1 cellular context compared by ENCODE assay signal in the genomic region with DNA sequence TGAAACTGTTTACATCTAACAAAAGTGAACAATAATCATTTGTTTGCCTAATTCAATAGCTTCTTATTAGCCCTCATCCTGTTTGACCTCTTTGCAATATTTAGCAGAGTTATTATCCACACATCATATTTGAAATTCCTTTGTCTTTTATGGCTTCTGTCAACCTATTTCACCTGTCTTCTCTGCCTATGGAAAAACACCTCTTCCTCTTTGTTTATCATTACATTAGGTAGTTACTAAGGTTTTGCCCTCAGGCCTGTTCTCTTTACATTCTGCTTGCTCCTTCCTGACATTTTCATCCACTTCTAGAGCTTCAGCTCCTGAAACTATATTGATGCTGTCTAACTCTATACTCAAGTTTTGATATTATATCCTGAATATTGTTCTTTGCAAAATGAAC.
TF ChIP-seq lines count a peak whose summit lies in the region.

No MANE protein-coding gene starts in this region.

TF ChIP-seq in GM23338, 12 proteins besides CTCF, POLR2A, EP300 and RAD21 (continued from another document):
- no peak for TF ChIP-seq ZNF462 (CRISPR knock-in tag; IDR thresholded peaks at IDR 0.05)
- TF ChIP-seq, protein P1, sequence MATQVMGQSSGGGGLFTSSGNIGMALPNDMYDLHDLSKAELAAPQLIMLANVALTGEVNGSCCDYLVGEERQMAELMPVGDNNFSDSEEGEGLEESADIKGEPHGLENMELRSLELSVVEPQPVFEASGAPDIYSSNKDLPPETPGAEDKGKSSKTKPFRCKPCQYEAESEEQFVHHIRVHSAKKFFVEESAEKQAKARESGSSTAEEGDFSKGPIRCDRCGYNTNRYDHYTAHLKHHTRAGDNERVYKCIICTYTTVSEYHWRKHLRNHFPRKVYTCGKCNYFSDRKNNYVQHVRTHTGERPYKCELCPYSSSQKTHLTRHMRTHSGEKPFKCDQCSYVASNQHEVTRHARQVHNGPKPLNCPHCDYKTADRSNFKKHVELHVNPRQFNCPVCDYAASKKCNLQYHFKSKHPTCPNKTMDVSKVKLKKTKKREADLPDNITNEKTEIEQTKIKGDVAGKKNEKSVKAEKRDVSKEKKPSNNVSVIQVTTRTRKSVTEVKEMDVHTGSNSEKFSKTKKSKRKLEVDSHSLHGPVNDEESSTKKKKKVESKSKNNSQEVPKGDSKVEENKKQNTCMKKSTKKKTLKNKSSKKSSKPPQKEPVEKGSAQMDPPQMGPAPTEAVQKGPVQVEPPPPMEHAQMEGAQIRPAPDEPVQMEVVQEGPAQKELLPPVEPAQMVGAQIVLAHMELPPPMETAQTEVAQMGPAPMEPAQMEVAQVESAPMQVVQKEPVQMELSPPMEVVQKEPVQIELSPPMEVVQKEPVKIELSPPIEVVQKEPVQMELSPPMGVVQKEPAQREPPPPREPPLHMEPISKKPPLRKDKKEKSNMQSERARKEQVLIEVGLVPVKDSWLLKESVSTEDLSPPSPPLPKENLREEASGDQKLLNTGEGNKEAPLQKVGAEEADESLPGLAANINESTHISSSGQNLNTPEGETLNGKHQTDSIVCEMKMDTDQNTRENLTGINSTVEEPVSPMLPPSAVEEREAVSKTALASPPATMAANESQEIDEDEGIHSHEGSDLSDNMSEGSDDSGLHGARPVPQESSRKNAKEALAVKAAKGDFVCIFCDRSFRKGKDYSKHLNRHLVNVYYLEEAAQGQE (IDR thresholded peaks at IDR 0.05; ENCODE audit: unreplicated experiment) = no peak
- TF ChIP-seq CREB1 (CRISPR knock-in tag; IDR thresholded peaks at IDR 0.05; ENCODE audit: low read depth) = no peak
- TF ChIP-seq ZNF114 (CRISPR knock-in tag; IDR thresholded peaks at IDR 0.05) = no peak
- TF ChIP-seq STAT1 (IDR thresholded peaks at IDR 0.05; ENCODE audit: unreplicated experiment) = no peak
- no peak for TF ChIP-seq EZH2phosphoT487 (IDR thresholded peaks at IDR 0.05; ENCODE audit: unreplicated experiment)
- TF ChIP-seq ETS1 (IDR thresholded peaks at IDR 0.05) = no peak
